In the genomic region with DNA sequence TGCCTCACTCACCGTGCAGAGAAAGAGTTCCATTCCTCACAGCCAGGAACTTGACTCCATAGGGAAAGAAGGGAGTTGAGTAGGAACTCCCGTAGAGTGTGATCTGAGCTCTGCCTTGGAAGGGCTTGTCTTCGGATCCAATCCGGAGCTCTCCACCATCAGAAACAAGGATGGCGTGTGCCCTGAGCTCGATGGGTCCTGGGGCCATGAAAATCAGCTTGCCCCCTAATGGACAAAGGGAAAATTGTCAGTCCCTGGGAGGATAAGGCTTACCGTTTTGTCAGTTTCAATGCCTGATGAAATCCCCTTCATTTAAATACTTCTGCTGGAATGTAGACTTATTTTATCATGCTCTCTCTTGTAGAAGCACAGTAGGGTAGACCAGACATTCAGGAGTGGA, we compare ENCODE assay signal across 2 cellular contexts.
TF ChIP-seq lines count a peak whose summit lies in the region.

No MANE protein-coding gene starts in this region.

TF ChIP-seq in HepG2, 621 proteins besides CTCF, POLR2A, EP300 and RAD21 (continued from another document):
- TF ChIP-seq, protein P1, sequence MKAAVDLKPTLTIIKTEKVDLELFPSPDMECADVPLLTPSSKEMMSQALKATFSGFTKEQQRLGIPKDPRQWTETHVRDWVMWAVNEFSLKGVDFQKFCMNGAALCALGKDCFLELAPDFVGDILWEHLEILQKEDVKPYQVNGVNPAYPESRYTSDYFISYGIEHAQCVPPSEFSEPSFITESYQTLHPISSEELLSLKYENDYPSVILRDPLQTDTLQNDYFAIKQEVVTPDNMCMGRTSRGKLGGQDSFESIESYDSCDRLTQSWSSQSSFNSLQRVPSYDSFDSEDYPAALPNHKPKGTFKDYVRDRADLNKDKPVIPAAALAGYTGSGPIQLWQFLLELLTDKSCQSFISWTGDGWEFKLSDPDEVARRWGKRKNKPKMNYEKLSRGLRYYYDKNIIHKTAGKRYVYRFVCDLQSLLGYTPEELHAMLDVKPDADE (CRISPR knock-in tag; IDR thresholded peaks at IDR 0.05) = no peak
TF ChIP-seq in HepG2: peak in this region for 1.

TF ChIP-seq in K562, 482 proteins besides CTCF, POLR2A, EP300 and RAD21:
- TF ChIP-seq CLOCK (CRISPR knock-in tag; IDR thresholded peaks at IDR 0.05; ENCODE audit: borderline replicate concordance) (no peak), ZNF584 (CRISPR knock-in tag; IDR thresholded peaks at IDR 0.05; ENCODE audit: low read depth) (no peak), NFE2L1 (tag; IDR thresholded peaks at IDR 0.05; ENCODE audit: borderline replicate concordance, low read depth) (no peak), ZFX (CRISPR knock-in tag; IDR thresholded peaks at IDR 0.05) (no peak), ZNF785 (CRISPR knock-in tag; IDR thresholded peaks at IDR 0.05) (no peak), CREB1 (IDR thresholded peaks at IDR 0.05) (no peak), CREB1 (CRISPR knock-in tag; IDR thresholded peaks at IDR 0.05) (no peak), FOXJ2 (tag; IDR thresholded peaks at IDR 0.05) (no peak), THAP12 (CRISPR knock-in tag; IDR thresholded peaks at IDR 0.05) (no peak), ZC3H4 (CRISPR knock-in tag; IDR thresholded peaks at IDR 0.05; ENCODE audit: borderline replicate concordance) (no peak), EHMT2 (IDR thresholded peaks at IDR 0.05) (no peak), PHF21A (IDR thresholded peaks at IDR 0.05; ENCODE audit: borderline replicate concordance, low read depth) (no peak), MAX (CRISPR knock-in tag; IDR thresholded peaks at IDR 0.05) (no peak)
- TF ChIP-seq, protein P2, sequence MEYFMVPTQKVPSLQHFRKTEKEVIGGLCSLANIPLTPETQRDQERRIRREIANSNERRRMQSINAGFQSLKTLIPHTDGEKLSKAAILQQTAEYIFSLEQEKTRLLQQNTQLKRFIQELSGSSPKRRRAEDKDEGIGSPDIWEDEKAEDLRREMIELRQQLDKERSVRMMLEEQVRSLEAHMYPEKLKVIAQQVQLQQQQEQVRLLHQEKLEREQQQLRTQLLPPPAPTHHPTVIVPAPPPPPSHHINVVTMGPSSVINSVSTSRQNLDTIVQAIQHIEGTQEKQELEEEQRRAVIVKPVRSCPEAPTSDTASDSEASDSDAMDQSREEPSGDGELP (CRISPR knock-in tag; IDR thresholded peaks at IDR 0.05; ENCODE audit: borderline replicate concordance) = no peak
TF ChIP-seq in K562: peak in this region for 0.
